ENCODE assay signal across 10 cellular contexts in the genomic region with DNA sequence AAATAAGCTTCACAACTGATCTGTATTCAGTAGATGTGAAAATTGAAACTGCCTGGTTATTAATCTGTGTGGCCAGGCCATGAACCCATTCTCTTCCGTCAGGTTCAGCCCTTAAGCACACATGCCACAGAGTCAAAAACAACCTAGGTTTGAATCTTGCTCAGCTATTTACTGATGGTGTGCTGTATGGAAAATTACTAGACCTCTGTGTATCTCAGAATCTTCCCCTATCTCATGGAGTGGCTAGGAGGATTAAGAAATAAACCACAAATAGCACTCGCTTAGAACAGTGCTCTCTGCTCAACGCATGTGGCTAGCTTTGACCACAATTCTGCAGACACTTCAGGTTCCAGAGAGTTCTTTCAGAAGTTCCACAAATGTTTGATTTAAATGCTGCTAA.
A peak's percentile ranks its signal among the peaks of the same experiment; 100 is the strongest.
DNase-seq lines count a peak whose midpoint lies in the region; ATAC-seq, FAIRE-seq and TF ChIP-seq lines count a peak whose summit lies in the region.
"Had no signal": no experiment of that assay in that cellular context is flagged by ENCODE, and none has a peak within 500 bp of the region (broad histone marks: within the 10 kb centered on the region; RNA-seq: fewer than 3 reads in every experiment).

No MANE protein-coding gene starts in this region.

- H3K36me3 Mint-ChIP-seq in CD4-positive, alpha-beta memory T cell: no peaks in the 10 kb centered on the region

- peak; percentile 42 to 64; a peak in 3 of 4 replicates for TF ChIP-seq EP300 in GM12878 (IDR thresholded peaks at IDR 0.05; ENCODE audit: borderline replicate concordance in 1 of 2, control insufficient read depth in 1 of 2, low read depth in 2 of 2, low read length in 2 of 2)

- peak overlapping the region; percentile 48 to 80 (median 76) for H3K27ac Mint-ChIP-seq in CD4-positive, alpha-beta memory T cell

- SMC1A ChIA-PET in GM12878 (lab: Charles Lee; ENCODE audit: uncharacterized antibody, unreplicated experiment): interaction anchor here (0.6 to 4.6 kb wide), 36 partner anchors 8 to 845 kb away, joined by 3 to 88 read pairs (median 7); no protein-coding TSS in a partner anchor

- no TSS peak for BruUV-seq in GM12878 (replicated peaks; lab: Mats Ljungman, UMichigan)

- peak in 3 of 5 donors; percentile 10 to 28 (median 15) for DNase-seq in CD4-positive, alpha-beta memory T cell
- peak; percentile 96 for DNase-seq in GM12878 (ENCODE audit: low read depth, low spot score)
- DNase-seq in NCI-H1417 treated with DMSO at 0.1 percent for 48 hours (lab: John Stamatoyannopoulos, UW): no peak
- no peak for DNase-seq in AG08396 (ENCODE audit: low spot score)
- DNase-seq in NCI-H1417 (lab: John Stamatoyannopoulos, UW): no peak
- no peak for DNase-seq in inferior parietal cortex (ENCODE audit: extremely low spot score)
- DNase-seq: pancreas had no signal

- peak; percentile 58 for ATAC-seq in GM21367 (IDR thresholded peaks at IDR 0.05; ENCODE audit: unreplicated experiment)
- ATAC-seq in HG03565 (IDR thresholded peaks at IDR 0.05; ENCODE audit: unreplicated experiment): peak; percentile 60
- peak; percentile 68 for ATAC-seq in GM12878

- H3K27me3 Mint-ChIP-seq in CD4-positive, alpha-beta memory T cell: no peaks in the 10 kb centered on the region

- peak overlapping the region; percentile 36 for H3K27ac ChIP-seq in CD4-positive, alpha-beta memory T cell (ENCODE audit: low read depth, low read length)
- H3K27ac ChIP-seq in GM12878 (ENCODE audit: control insufficient read depth, insufficient read depth): peak overlapping the region; percentile 99

- intact Hi-C loops in CD4-positive, alpha-beta memory T cell (cut with micrococcal nuclease): no loop called here
- intact Hi-C loops in GM12878 (cut with micrococcal nuclease; ENCODE audit: unreplicated experiment): loop anchor here (1.0 to 10.0 kb wide), 5 partner anchors 17 to 427 kb away; no protein-coding TSS in a partner anchor

- peak overlapping the region; percentile 83 for H3K4me2 ChIP-seq in GM12878 (ENCODE audit: control insufficient read depth, insufficient read depth)

- peak overlapping the region; percentile 64 for H2AFZ ChIP-seq in GM12878 (ENCODE audit: control insufficient read depth, low read depth, low read length)

- H4K20me1 ChIP-seq in GM12878 (ENCODE audit: control insufficient read depth, insufficient read depth): no peaks in the 10 kb centered on the region

- FAIRE-seq in GM12878 (lab: Jason Lieb, UNC): no peak

- H3K9me3 Mint-ChIP-seq in CD4-positive, alpha-beta memory T cell: no peaks in the 10 kb centered on the region

- no peaks in the 10 kb centered on the region for H3K9me3 ChIP-seq in CD4-positive, alpha-beta memory T cell (ENCODE audit: control insufficient read depth in 1 of 2, low read length in 2 of 2)
- H3K9me3 ChIP-seq in GM12878 (replicated peaks; ENCODE audit: control insufficient read depth, insufficient read depth, low read length): peaks cover 2% of the 10 kb centered on the region
- H3K9me3 ChIP-seq: adrenal gland, pancreas had no signal

- POLR2A ChIA-PET in CD4-positive, alpha-beta memory T cell (lab: Charles Lee; ENCODE audit: partially characterized antibody): interaction anchor here (0.8 to 2.6 kb wide), 11 partner anchors 12 to 317 kb away, joined by 3 to 37 read pairs (median 7); partner anchors contain the start of gene BTG1
- POLR2A ChIA-PET in GM12878 (lab: Charles Lee): interaction anchor here (0.7 to 2.0 kb wide), 21 partner anchors 14 to 328 kb away, joined by 3 to 13 read pairs (median 4); partner anchors contain the start of gene BTG1

- no peaks in the 10 kb centered on the region for H3K36me3 ChIP-seq in CD4-positive, alpha-beta memory T cell (ENCODE audit: insufficient read depth, low read length)
- H3K36me3 ChIP-seq in GM12878 (ENCODE audit: control insufficient read depth in 2 of 2, insufficient read depth in 2 of 2, low read length in 1 of 2): no peaks in the 10 kb centered on the region
- H3K36me3 ChIP-seq: adrenal gland, pancreas had no signal

- peak overlapping the region; percentile 95 for H3K9ac ChIP-seq in GM12878 (ENCODE audit: control insufficient read depth, insufficient read depth, low read length)

- TF ChIP-seq POLR2A in GM12878 (IDR thresholded peaks at IDR 0.05; ENCODE audit: low read depth, low read length): no peak

- peaks cover 37% of the 10 kb centered on the region for H3K79me2 ChIP-seq in GM12878 (ENCODE audit: control insufficient read depth, insufficient read depth, low read length)

- in situ Hi-C loops in GM12878 (cut with MboI): loop anchor here (25.0 kb wide), 1 partner anchor 100 kb away; no protein-coding TSS in a partner anchor

- H3K27me3 ChIP-seq in CD4-positive, alpha-beta memory T cell (ENCODE audit: insufficient read depth, low read length): no peaks in the 10 kb centered on the region
- no peaks in the 10 kb centered on the region for H3K27me3 ChIP-seq in GM12878 (replicated peaks in 1 of 2; ENCODE audit: control insufficient read depth in 2 of 2, insufficient read depth in 2 of 2, low read length in 1 of 2)
- H3K27me3 ChIP-seq: adrenal gland, pancreas had no signal

- H3K4me3 ChIP-seq in CD4-positive, alpha-beta memory T cell (ENCODE audit: low read length in 2 of 2): no peak overlapping the region
- H3K4me3 ChIP-seq in GM12878: no peak overlapping the region
- H3K4me3 ChIP-seq: adrenal gland, pancreas had no signal

- 0% methylated on average over 3 of the region's 3 CpGs for WGBS in GM12878 (ENCODE audit: insufficient coverage, insufficient replicate concordance, low lambda C conversion rate, missing lambda C conversion rate)

- peaks cover 45% of the 10 kb centered on the region for H3K4me1 ChIP-seq in CD4-positive, alpha-beta memory T cell (ENCODE audit: insufficient read depth, low read length)
- peaks cover 53% of the 10 kb centered on the region for H3K4me1 ChIP-seq in GM12878 (ENCODE audit: control insufficient read depth, insufficient read depth, low read length)

- RAD21 ChIA-PET in GM12878 (lab: Charles Lee; ENCODE audit: unreplicated experiment): interaction anchor here (0.8 to 5.9 kb wide), 35 partner anchors 11 to 327 kb away, joined by 3 to 67 read pairs (median 6); partner anchors contain the start of gene BTG1

- TF ChIP-seq CTCF in GM12878 (IDR thresholded peaks at IDR 0.05 in 2 of 3, conservative IDR thresholded peaks at IDR 0.05 in 1 of 3; ENCODE audit: control insufficient read depth in 2 of 3, extremely low read depth in 1 of 3, insufficient read depth in 1 of 3, low read depth in 3 of 3, low read length in 3 of 3): no peak

- H3K4me3 Mint-ChIP-seq in CD4-positive, alpha-beta memory T cell: peak overlapping the region in 6 of 8 donors; percentile 15 to 59 (median 46)

- no peak; the same call in 1 of the 2 replicates for TF ChIP-seq RAD21 in GM12878 (IDR thresholded peaks at IDR 0.05; ENCODE audit: insufficient read depth, low read depth, low read length)

- CTCF ChIA-PET in CD4-positive, alpha-beta memory T cell (lab: Charles Lee; ENCODE audit: partially characterized antibody): interaction anchor here (1.1 to 1.6 kb wide), 3 partner anchors 53 to 107 kb away, joined by 3 to 4 read pairs (median 3); no protein-coding TSS in a partner anchor
- CTCF ChIA-PET in GM12878 (lab: Yijun Ruan, JAX): interaction anchor here (0.7 to 2.2 kb wide), 16 partner anchors 8 to 325 kb away, joined by 3 to 11 read pairs (median 4); no protein-coding TSS in a partner anchor

- H3K4me1 Mint-ChIP-seq in CD4-positive, alpha-beta memory T cell: peaks cover 22 to 46% (median 27%) of the 10 kb centered on the region in 4 donors

TF ChIP-seq in GM12878, 131 proteins besides CTCF, POLR2A, EP300 and RAD21 (continues in another document):
- TF ChIP-seq BRCA1 (IDR thresholded peaks at IDR 0.05; ENCODE audit: low read depth, low read length): no peak
- no peak for TF ChIP-seq ZNF274 (IDR thresholded peaks at IDR 0.05; ENCODE audit: insufficient read depth, insufficient read length)
- 0 out of 2 replicates have a peak, but pooled peaks have one; percentile 32 for TF ChIP-seq SMAD5 (IDR thresholded peaks at IDR 0.05; ENCODE audit: low read depth)
- no peak for TF ChIP-seq NFYA (IDR thresholded peaks at IDR 0.05; ENCODE audit: borderline replicate concordance, low read depth, low read length)
- TF ChIP-seq CBX5 (IDR thresholded peaks at IDR 0.05; ENCODE audit: low read depth): peak; percentile 34; the same call in 1 of the 2 replicates
- no peak for TF ChIP-seq RFX5 (IDR thresholded peaks at IDR 0.05; ENCODE audit: low read depth, low read length)
- TF ChIP-seq, protein P1, sequence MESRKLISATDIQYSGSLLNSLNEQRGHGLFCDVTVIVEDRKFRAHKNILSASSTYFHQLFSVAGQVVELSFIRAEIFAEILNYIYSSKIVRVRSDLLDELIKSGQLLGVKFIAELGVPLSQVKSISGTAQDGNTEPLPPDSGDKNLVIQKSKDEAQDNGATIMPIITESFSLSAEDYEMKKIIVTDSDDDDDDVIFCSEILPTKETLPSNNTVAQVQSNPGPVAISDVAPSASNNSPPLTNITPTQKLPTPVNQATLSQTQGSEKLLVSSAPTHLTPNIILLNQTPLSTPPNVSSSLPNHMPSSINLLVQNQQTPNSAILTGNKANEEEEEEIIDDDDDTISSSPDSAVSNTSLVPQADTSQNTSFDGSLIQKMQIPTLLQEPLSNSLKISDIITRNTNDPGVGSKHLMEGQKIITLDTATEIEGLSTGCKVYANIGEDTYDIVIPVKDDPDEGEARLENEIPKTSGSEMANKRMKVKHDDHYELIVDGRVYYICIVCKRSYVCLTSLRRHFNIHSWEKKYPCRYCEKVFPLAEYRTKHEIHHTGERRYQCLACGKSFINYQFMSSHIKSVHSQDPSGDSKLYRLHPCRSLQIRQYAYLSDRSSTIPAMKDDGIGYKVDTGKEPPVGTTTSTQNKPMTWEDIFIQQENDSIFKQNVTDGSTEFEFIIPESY (IDR thresholded peaks at IDR 0.05): no peak
- TF ChIP-seq CEBPB (IDR thresholded peaks at IDR 0.05; ENCODE audit: borderline replicate concordance in 1 of 2, low read depth in 2 of 2, low read length in 2 of 2): 0 out of 4 replicates have a peak, but pooled peaks of 1 of the 2 experiments have one; percentile 47
- TF ChIP-seq TBL1XR1 (IDR thresholded peaks at IDR 0.05; ENCODE audit: low read depth, low read length): 0 out of 2 replicates have a peak, but pooled peaks have one; percentile 6
- no peak for TF ChIP-seq HDAC6 (IDR thresholded peaks at IDR 0.05; ENCODE audit: unreplicated experiment)
- TF ChIP-seq RAD51 (IDR thresholded peaks at IDR 0.05): no peak
- TF ChIP-seq SMAD1 (IDR thresholded peaks at IDR 0.05; ENCODE audit: low read depth, partially characterized antibody): no peak

Comparison
In these comparisons a context has a peak if more than half of its experiments do, and no peak if none do; other contexts are left out.
1. DNase-seq: peak in CD4-positive, alpha-beta memory T cell (3 of 5) and GM12878 (single experiment); none in NCI-H1417 treated with DMSO at 0.1 percent for 48 hours (single experiment), AG08396 (single experiment), NCI-H1417 (0 of 3) and inferior parietal cortex (single experiment).
2. Peak in every context shown above with its lines, with median percentiles within 50 percentile points of each other: ATAC-seq.